Comparison of ENCODE assay signal across 15 cellular contexts in genomic region chr17:27226611-27227234, GRCh38.
DNase-seq lines count a peak whose midpoint lies in the region; ATAC-seq, FAIRE-seq and TF ChIP-seq lines count a peak whose summit lies in the region.
"Had no signal": no experiment of that assay in that cellular context is flagged by ENCODE, and none has a peak within 500 bp of the region (broad histone marks: within the 10 kb centered on the region; RNA-seq: fewer than 3 reads in every experiment).

No MANE protein-coding gene starts in this region.

- no peak for TF ChIP-seq POLR2A in breast epithelium (IDR thresholded peaks at IDR 0.05)

- no TSS peak for BruUV-seq in MCF 10A (replicated peaks; lab: Mats Ljungman, UMichigan)

- no peak overlapping the region for H3K27ac ChIP-seq in breast epithelium
- H3K27ac ChIP-seq: spleen, upper lobe of left lung had no signal

- H3K4me3 ChIP-seq in breast epithelium: no peak overlapping the region
- H3K4me3 ChIP-seq in astrocyte of the cerebellum (ENCODE audit: low read depth, low read length): no peak overlapping the region
- H3K4me3 ChIP-seq: GM23338, spleen, upper lobe of left lung had no signal

- no peaks in the 10 kb centered on the region for H3K4me1 ChIP-seq in breast epithelium
- H3K4me1 ChIP-seq: spleen, upper lobe of left lung had no signal

- H3K4me3 Mint-ChIP-seq in MCF 10A (ENCODE audit: unreplicated experiment): no peak overlapping the region
- H3K4me3 Mint-ChIP-seq: GM23338, T-cell had no signal

- H3K36me3 ChIP-seq in breast epithelium: no peaks in the 10 kb centered on the region
- H3K36me3 ChIP-seq: spleen, upper lobe of left lung had no signal

- FAIRE-seq in HTR-8/SVneo (lab: Jason Lieb, UNC): no peak

- in situ Hi-C loops in astrocyte of the cerebellum (cut with HindIII; ENCODE audit: low sequenced_read_pairs): no loop called here

- H3K36me3 Mint-ChIP-seq in MCF 10A (ENCODE audit: insufficient read depth, unreplicated experiment): no peaks in the 10 kb centered on the region
- H3K36me3 Mint-ChIP-seq: T-cell had no signal

- no peaks in the 10 kb centered on the region for H3K27me3 ChIP-seq in breast epithelium
- H3K27me3 ChIP-seq: spleen, upper lobe of left lung had no signal

- CTCF ChIA-PET in MCF 10A (lab: Yijun Ruan, JAX): interaction anchor here (0.6 to 3.4 kb wide), 3 partner anchors 10 to 383 kb away, joined by 3 to 16 read pairs (median 3); no protein-coding TSS in a partner anchor

- H3K27ac Mint-ChIP-seq in MCF 10A (ENCODE audit: low read depth, unreplicated experiment): peak overlapping the region; percentile 57
- H3K27ac Mint-ChIP-seq: GM23338, T-cell had no signal

- POLR2A ChIA-PET in MCF 10A (lab: Yijun Ruan, JAX): interaction anchor here (0.7 to 2.4 kb wide), 3 partner anchors 20 to 794 kb away, joined by 3 to 9 read pairs (median 6); no protein-coding TSS in a partner anchor

- peaks cover 0 to 3% of the 10 kb centered on the region in 2 donors for H3K9me3 ChIP-seq in breast epithelium
- H3K9me3 ChIP-seq: upper lobe of left lung had no signal

- DNase-seq in MCF 10A (ENCODE audit: unreplicated experiment) (peak; percentile 73), breast epithelium (ENCODE audit: low spot score in 2 of 2) (no peak), astrocyte of the cerebellum (ENCODE audit: low read depth) (peak; percentile 18), glomerular visceral epithelial cell (ENCODE audit: extremely low spot score) (peak; percentile 26), D341Med (ENCODE audit: low spot score) (no peak), amniotic stem cell (lab: John Stamatoyannopoulos, UW) (no peak), HTR-8/SVneo (ENCODE audit: insufficient read length, low spot score) (no peak)
- DNase-seq: activated CD4-positive, alpha-beta T cell treated with anti-CD3 and anti-CD28 coated beads for 48 hours; activated gamma-delta T cell; DND-41; spleen; T-cell; upper lobe of left lung had no signal

- no peak for ATAC-seq in HG03469 (IDR thresholded peaks at IDR 0.05; ENCODE audit: unreplicated experiment)
- ATAC-seq: GM23338, T-cell had no signal

- no peak for TF ChIP-seq CTCF in MCF 10A (IDR thresholded peaks at IDR 0.05; ENCODE audit: unreplicated experiment)
- no peak for TF ChIP-seq CTCF in breast epithelium (IDR thresholded peaks at IDR 0.05)
- TF ChIP-seq CTCF in astrocyte of the cerebellum (IDR thresholded peaks at IDR 0.05; ENCODE audit: low read depth, low read length, missing control alignments): no peak

- H3K4me1 Mint-ChIP-seq in MCF 10A (ENCODE audit: insufficient read depth, unreplicated experiment): no peaks in the 10 kb centered on the region
- H3K4me1 Mint-ChIP-seq: GM23338, T-cell had no signal

- H3K9me3 Mint-ChIP-seq in MCF 10A (ENCODE audit: unreplicated experiment): no peaks in the 10 kb centered on the region

- intact Hi-C loops in MCF 10A (cut with micrococcal nuclease) (no loop called here), breast epithelium (cut with DNase I; ENCODE audit: low total_unique reads) (no loop called here)

- H3K27me3 Mint-ChIP-seq in MCF 10A (ENCODE audit: insufficient read depth, unreplicated experiment): no peaks in the 10 kb centered on the region
- H3K27me3 Mint-ChIP-seq: T-cell had no signal

Comparison
In these comparisons a context has a peak if more than half of its experiments do, and no peak if none do; other contexts are left out.
1. DNase-seq: peak in MCF 10A (single experiment), astrocyte of the cerebellum (single experiment) and glomerular visceral epithelial cell (single experiment); none in breast epithelium (0 of 2), D341Med (single experiment), amniotic stem cell (single experiment) and HTR-8/SVneo (single experiment).